ENCODE assay signal across 10 cellular contexts in genomic region chr2:174605687-174606086, GRCh38. TPM values are rescaled to one million over a fixed set of nuclear protein-coding genes. Genes with fewer than 3 reads are reported as not detected.
DNase-seq lines count a peak whose midpoint lies in the region; TF ChIP-seq lines count a peak whose summit lies in the region.
"Had no signal": no experiment of that assay in that cellular context is flagged by ENCODE, and none has a peak within 500 bp of the region (broad histone marks: within the 10 kb centered on the region; RNA-seq: fewer than 3 reads in every experiment).

No MANE protein-coding gene starts in this region.

- no peaks in the 10 kb centered on the region for H3K9me3 Mint-ChIP-seq in chondrocyte (ENCODE audit: low read depth)

- H3K36me3 ChIP-seq in sigmoid colon: no peaks in the 10 kb centered on the region

- no peaks in the 10 kb centered on the region for H3K27me3 Mint-ChIP-seq in chondrocyte (ENCODE audit: low read depth)

- peak; percentile 6 for DNase-seq in NCI-H446 treated with DMSO at 0.1 percent for 48 hours (lab: John Stamatoyannopoulos, UW)
- DNase-seq in NCI-H446 (lab: John Stamatoyannopoulos, UW): no peak
- DNase-seq in OCI-M1 (lab: John Stamatoyannopoulos, UW): peak; percentile 58
- no peak for DNase-seq in chondrocyte (ENCODE audit: low spot score)
- DNase-seq in sigmoid colon: no peak
- DNase-seq in lower leg skin (ENCODE audit: low spot score in 2 of 2): no peak
- DNase-seq in NK-92 treated with Interleukin-12 subunit alpha and Interleukin-12 subunit beta, amount 100 ng/mL, for 24 hours (lab: John Stamatoyannopoulos, UW): no peak
- DNase-seq in NCI-H1092 treated with DMSO at 0.1 percent for 48 hours (lab: John Stamatoyannopoulos, UW): no peak

- H3K4me3 Mint-ChIP-seq in chondrocyte (ENCODE audit: unreplicated experiment): no peak overlapping the region

- H3K27me3 ChIP-seq in sigmoid colon: no peaks in the 10 kb centered on the region
- H3K27me3 ChIP-seq: BLaER1 had no signal

- intact Hi-C loops in sigmoid colon (cut with DNase I): loop anchor here (5.0 kb wide), 2 partner anchors 77 to 118 kb away; partner anchors contain the start of gene GPR155
- intact Hi-C loops in lower leg skin (cut with DNase I; ENCODE audit: low total_unique reads): no loop called here

- H3K27ac ChIP-seq in sigmoid colon: peak overlapping the region; percentile 56 to 68 (median 62)
- H3K27ac ChIP-seq: BLaER1 had no signal

- H3K4me1 Mint-ChIP-seq in chondrocyte (ENCODE audit: low read depth): peaks cover 44% of the 10 kb centered on the region

- peaks cover 3% of the 10 kb centered on the region for H3K36me3 Mint-ChIP-seq in chondrocyte (ENCODE audit: low read depth)

- no peaks in the 10 kb centered on the region for H3K9me3 ChIP-seq in sigmoid colon

- H3K27ac Mint-ChIP-seq in chondrocyte (ENCODE audit: unreplicated experiment): peak overlapping the region; percentile 84

- peaks cover 0 to 63% (median 42%) of the 10 kb centered on the region in 4 donors for H3K4me1 ChIP-seq in sigmoid colon

- TF ChIP-seq CTCF in chondrocyte (IDR thresholded peaks at IDR 0.05) (peak; percentile 81), sigmoid colon (IDR thresholded peaks at IDR 0.05) (peak; percentile 6 to 58 (median 36)), lower leg skin (IDR thresholded peaks at IDR 0.05) (no peak)

- H3K4me3 ChIP-seq in sigmoid colon (no peak overlapping the region), lower leg skin (ENCODE audit: low read depth, poor library complexity, severe bottlenecking) (no peak overlapping the region)
- H3K4me3 ChIP-seq: BLaER1, skin epidermis had no signal

- no peak for TF ChIP-seq POLR2A in sigmoid colon (IDR thresholded peaks at IDR 0.05)
- TF ChIP-seq POLR2A in lower leg skin (IDR thresholded peaks at IDR 0.05): no peak

- no peak for TF ChIP-seq EP300 in sigmoid colon (IDR thresholded peaks at IDR 0.05)

RNA-seq across cellular contexts. Expression of gene WIPF1, which starts 8.1 kb away (rescaled TPM):
- total RNA-seq in chondrocyte (60.0 to 68.9 TPM (median 61.8 TPM) in 3 replicates), sigmoid colon (10 to 100 TPM; 26.3 to 51.0 (median 40.6) TPM), lower leg skin (10 to 100 TPM in 2 of 4 donors, 1 to 10 TPM in 2; 5.0 to 12.4 (median 9.1) TPM)
- polyA plus RNA-seq in sigmoid colon: 10 to 100 TPM in 2 of 3 donors, 1 to 10 TPM in 1; 9.0 to 46.8 (median 11.8) TPM

Comparison
In these comparisons a context has a peak if more than half of its experiments do, and no peak if none do; other contexts are left out.
1. DNase-seq: peak in NCI-H446 treated with DMSO at 0.1 percent for 48 hours (single experiment) and OCI-M1 (single experiment); none in NCI-H446 (0 of 2), chondrocyte (single experiment), sigmoid colon (single experiment), lower leg skin (0 of 2), NK-92 treated with Interleukin-12 subunit alpha and Interleukin-12 subunit beta, amount 100 ng/mL, for 24 hours (single experiment) and NCI-H1092 treated with DMSO at 0.1 percent for 48 hours (single experiment).
2. CTCF ChIP-seq: peak in chondrocyte (single experiment) and sigmoid colon (4 of 4); none in lower leg skin (0 of 3).